Comparison of ENCODE assay signal across 8 cellular contexts in genomic region chr2:136116111-136116812, GRCh38. TPM values are rescaled to one million over a fixed set of nuclear protein-coding genes. Genes with fewer than 3 reads are reported as not detected.
DNase-seq lines count a peak whose midpoint lies in the region; ATAC-seq and TF ChIP-seq lines count a peak whose summit lies in the region.

No MANE protein-coding gene starts in this region.

- no peak overlapping the region for H3K27ac ChIP-seq in PC-3 (ENCODE audit: low read length)
- H3K27ac ChIP-seq in iPS-20b (ENCODE audit: low read length) = no peak overlapping the region

- peaks cover 40 to 65% of the 10 kb centered on the region in 2 donors for H3K36me3 Mint-ChIP-seq in activated naive CD4-positive, alpha-beta T cell treated with anti-CD3 and anti-CD28 coated beads, Interleukin-2, amount 50 U/mL, for 72 hours

- ATAC-seq in HG02840 (IDR thresholded peaks at IDR 0.05; ENCODE audit: low FRiP score, unreplicated experiment) (peak; percentile 1), PC-3 (no peak; the same call in 1 of the 2 replicates), GM19023 (IDR thresholded peaks at IDR 0.05; ENCODE audit: unreplicated experiment) (no peak)
- peak; percentile 15 to 18 for ATAC-seq in activated naive CD4-positive, alpha-beta T cell treated with anti-CD3 and anti-CD28 coated beads, Interleukin-2, amount 50 U/mL, for 72 hours

- H3K27me3 ChIP-seq in GM06990 (replicated peaks; ENCODE audit: control insufficient read depth, insufficient read depth, low read length) (no peaks in the 10 kb centered on the region), PC-3 (ENCODE audit: low read length) (peaks cover 98% of the 10 kb centered on the region), iPS-20b (ENCODE audit: insufficient read depth, low read length) (peaks cover 71% of the 10 kb centered on the region)

- H3K27ac Mint-ChIP-seq in activated naive CD4-positive, alpha-beta T cell treated with anti-CD3 and anti-CD28 coated beads, Interleukin-2, amount 50 U/mL, for 72 hours = peak overlapping the region; percentile 94 to 99

- H3K79me2 ChIP-seq in PC-3 (ENCODE audit: low read length) = no peaks in the 10 kb centered on the region

- CTCF ChIA-PET in PC-3 (lab: Charles Lee) = no interaction called here

- H3K9me3 ChIP-seq in PC-3 (ENCODE audit: low read length) = no peaks in the 10 kb centered on the region
- no peaks in the 10 kb centered on the region for H3K9me3 ChIP-seq in iPS-20b (ENCODE audit: insufficient read depth, low read depth, low read length)

- POLR2A ChIA-PET in PC-3 (lab: Charles Lee; ENCODE audit: unreplicated experiment) = no interaction called here

- H3K4me3 ChIP-seq in GM06990 (replicated peaks; ENCODE audit: low read depth, low read length) = peak overlapping the region; percentile 64
- H3K4me3 ChIP-seq in PC-3 (ENCODE audit: low read length) = peak overlapping the region; percentile 65
- H3K4me3 ChIP-seq in iPS-20b (ENCODE audit: low read length) = peak overlapping the region; percentile 79

- no peaks in the 10 kb centered on the region for H4K20me1 ChIP-seq in PC-3 (ENCODE audit: low read length)

- H3K4me1 ChIP-seq in PC-3 (ENCODE audit: insufficient read depth, low read length) = peaks cover 17% of the 10 kb centered on the region; the same call in 1 of the 2 replicates
- H3K4me1 ChIP-seq in iPS-20b (ENCODE audit: insufficient read depth, low read length) = peaks cover 13% of the 10 kb centered on the region; the same call in 1 of the 2 replicates

- peak overlapping the region; percentile 85 for H3K4me2 ChIP-seq in PC-3 (ENCODE audit: low read length)

- no peak for TF ChIP-seq CTCF in GM06990 (IDR thresholded peaks at IDR 0.05; ENCODE audit: insufficient read depth, low read length, poor library complexity, severe bottlenecking)
- no peak for TF ChIP-seq CTCF in PC-3 (conservative IDR thresholded peaks at IDR 0.05; ENCODE audit: low read depth, low read length)

- H3K9me2 ChIP-seq in PC-3 (replicated peaks; ENCODE audit: low read length) = no peaks in the 10 kb centered on the region

- peak overlapping the region; percentile 73 for H2AFZ ChIP-seq in PC-3 (ENCODE audit: low read length)

- peak; percentile 59 for DNase-seq in GM06990 (ENCODE audit: extremely low read depth, insufficient read length)
- DNase-seq in PC-3 = peak; percentile 19
- peak in 1 of 2 donors; percentile 69 for DNase-seq in activated naive CD4-positive, alpha-beta T cell treated with anti-CD3 and anti-CD28 coated beads, Interleukin-2, amount 50 U/mL, for 72 hours (ENCODE audit: low spot score in 2 of 2)
- peak; percentile 60 for DNase-seq in stimulated activated CD4-positive, alpha-beta T cell treated with anti-CD3 and anti-CD28 coated beads, Interleukin-4, amount 100 ng/mL, for 24 hours
- no peak for DNase-seq in A172 (ENCODE audit: low spot score)

- intact Hi-C loops in PC-3 (cut with micrococcal nuclease) = loop anchor here (5.0 kb wide), 2 partner anchors 121 to 134 kb away; no protein-coding TSS in a partner anchor

- no peaks in the 10 kb centered on the region for H3F3A ChIP-seq in PC-3 (ENCODE audit: low read length, unreplicated experiment)

- H3K9ac ChIP-seq in PC-3 (ENCODE audit: low read length) (no peak overlapping the region), iPS-20b (ENCODE audit: low read depth, low read length) (peak overlapping the region; percentile 49; the same call in 1 of the 2 replicates)

- H3K36me3 ChIP-seq in GM06990 (ENCODE audit: control insufficient read depth, insufficient read depth, low read length) (peaks cover 2% of the 10 kb centered on the region; the same call in 1 of the 2 replicates), PC-3 (ENCODE audit: low read depth, low read length) (no peaks in the 10 kb centered on the region), iPS-20b (ENCODE audit: insufficient read depth, low read depth, low read length) (peaks cover 9% of the 10 kb centered on the region; the same call in 1 of the 2 replicates)

- H3K9me3 Mint-ChIP-seq in activated naive CD4-positive, alpha-beta T cell treated with anti-CD3 and anti-CD28 coated beads, Interleukin-2, amount 50 U/mL, for 72 hours = no peaks in the 10 kb centered on the region

- BruUV-seq in PC-3 (replicated peaks; lab: Mats Ljungman, UMichigan) = no TSS peak

RNA-seq across cellular contexts. Expression of gene CXCR4, which starts 1.7 kb away (rescaled TPM):
- 2.1 TPM in 1 of 2 replicates, not detected in the other for total RNA-seq in PC-3 (2014; rRNA removed)
- total RNA-seq in activated naive CD4-positive, alpha-beta T cell treated with anti-CD3 and anti-CD28 coated beads, Interleukin-2, amount 50 U/mL, for 72 hours = 100 to 1,000 TPM; 104 to 196 TPM
- 2.8 and 4.3 TPM in 2 replicates for total RNA-seq in A172 (2014; rRNA removed; shearing (Covaris generic))

Comparison
In these comparisons a context has a peak if more than half of its experiments do, and no peak if none do; other contexts are left out.
1. ATAC-seq: peak in HG02840 (single experiment) and activated naive CD4-positive, alpha-beta T cell treated with anti-CD3 and anti-CD28 coated beads, Interleukin-2, amount 50 U/mL, for 72 hours (2 of 2); none in PC-3 (single experiment) and GM19023 (single experiment).
2. RNA of gene CXCR4, which starts 1.7 kb away (total RNA-seq): 104 to 196 TPM in activated naive CD4-positive, alpha-beta T cell treated with anti-CD3 and anti-CD28 coated beads, Interleukin-2, amount 50 U/mL, for 72 hours; 2.8 to 4.3 TPM in A172 and 2.1 TPM in PC-3; every median in the first group is over 10 times any median in the second.
3. Peak in every context shown above with its lines, with median percentiles within 50 percentile points of each other: H3K4me3 ChIP-seq.